ENCODE assay signal across 8 cellular contexts in genomic region chr4:177441061-177441802, GRCh38. TPM values are rescaled to one million over a fixed set of nuclear protein-coding genes. Genes with fewer than 3 reads are reported as not detected.
DNase-seq lines count a peak whose midpoint lies in the region; ATAC-seq lines count a peak whose summit lies in the region.

No MANE protein-coding gene starts in this region.

- DNase-seq in NCI-H510A treated with DMSO at 0.1 percent for 48 hours (lab: John Stamatoyannopoulos, UW) (peak; percentile 40), NCI-H510A (lab: John Stamatoyannopoulos, UW) (no peak), fibroblast of the conjunctiva (ENCODE audit: low read depth) (peak; percentile 31), pons (ENCODE audit: low spot score) (peak; percentile 47), DMS153 (lab: John Stamatoyannopoulos, UW) (no peak)
- DNase-seq in activated CD4-positive, alpha-beta T cell treated with anti-CD3 and anti-CD28 coated beads, Interleukin-2, amount 50 U/mL, for 48 hours = peak; percentile 12 to 29

- H3K4me1 Mint-ChIP-seq in IgD-negative memory B cell = peaks cover 6 to 16% (median 13%) of the 10 kb centered on the region in 3 donors

- ATAC-seq in GM21529 (IDR thresholded peaks at IDR 0.05; ENCODE audit: unreplicated experiment) = peak; percentile 46

- H3K4me3 Mint-ChIP-seq in IgD-negative memory B cell = peak overlapping the region; percentile 87 to 95 (median 90)

- H3K9me3 Mint-ChIP-seq in IgD-negative memory B cell = no peaks in the 10 kb centered on the region

- H3K36me3 Mint-ChIP-seq in IgD-negative memory B cell = no peaks in the 10 kb centered on the region

- peak overlapping the region; percentile 72 to 98 (median 95) for H3K27ac Mint-ChIP-seq in IgD-negative memory B cell

- no peaks in the 10 kb centered on the region for H3K27me3 Mint-ChIP-seq in IgD-negative memory B cell

RNA-seq across cellular contexts. Expression of gene AGA, which starts 1.0 kb away (rescaled TPM):
- polyA plus RNA-seq in IgD-negative memory B cell = 31.0 TPM

Comparison
In these comparisons a context has a peak if more than half of its experiments do, and no peak if none do; other contexts are left out.
1. DNase-seq: peak in NCI-H510A treated with DMSO at 0.1 percent for 48 hours (single experiment), activated CD4-positive, alpha-beta T cell treated with anti-CD3 and anti-CD28 coated beads, Interleukin-2, amount 50 U/mL, for 48 hours (2 of 2), fibroblast of the conjunctiva (single experiment) and pons (single experiment); none in NCI-H510A (single experiment) and DMS153 (single experiment).